In the genomic region with DNA sequence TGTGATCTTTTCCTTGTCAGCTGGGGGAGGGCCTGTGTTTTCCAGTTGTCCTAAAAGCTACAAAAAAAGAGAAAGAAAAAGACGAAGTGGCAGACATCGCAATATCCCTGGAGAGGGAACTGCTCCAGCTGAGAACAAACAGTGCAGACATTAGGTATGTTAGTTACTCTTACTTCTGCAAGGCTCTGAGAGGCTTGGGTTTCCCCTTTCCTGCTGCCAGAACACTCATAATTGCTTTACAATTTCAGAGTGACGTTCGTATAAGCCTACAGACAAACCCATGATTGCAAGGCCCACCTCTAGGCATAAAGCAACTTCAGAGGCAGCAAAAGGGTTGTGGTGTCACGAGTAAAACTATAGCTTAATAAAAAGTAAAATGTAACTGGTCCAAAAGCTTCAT, we compare ENCODE assay signal across 25 cellular contexts. TPM values are rescaled to one million over a fixed set of nuclear protein-coding genes. Genes with fewer than 3 reads are reported as not detected.
"Had no signal": no experiment of that assay in that cellular context is flagged by ENCODE, and none has a peak within 500 bp of the region (broad histone marks: within the 10 kb centered on the region; RNA-seq: fewer than 3 reads in every experiment).

No MANE protein-coding gene starts in this region.

- H3K27ac Mint-ChIP-seq: activated CD4-positive, alpha-beta T cell treated with anti-CD3 and anti-CD28 coated beads, Interleukin-2, amount 10 ng/mL, durations not matched to agents 24 days and 14 days; activated naive CD8-positive, alpha-beta T cell treated with anti-CD3 and anti-CD28 coated beads, Interleukin-2, amount 10 ng/mL, durations not matched to agents 7 days and 5 days; activated T-helper 2 cell treated with anti-CD3 and anti-CD28 coated beads, Interferon-gamma antibody, Interleukin-2, Interleukin-4, amounts not matched to agents 10 μg/mL and 5 μg/mL and 100 μg/mL, durations not matched to agents 14 hours and 24 hours and 36 hours had no signal

- H3K4me1 Mint-ChIP-seq: T-cell had no signal

- H3K9me3 Mint-ChIP-seq: activated CD4-positive, alpha-beta T cell treated with anti-CD3 and anti-CD28 coated beads, Interleukin-2, amount 10 ng/mL, durations not matched to agents 24 days and 14 days; activated CD8-positive, alpha-beta T cell treated with anti-CD3 and anti-CD28 coated beads for 36 hours; activated naive CD8-positive, alpha-beta T cell treated with anti-CD3 and anti-CD28 coated beads, Interleukin-2, amount 10 ng/mL, durations not matched to agents 7 days and 5 days; activated T-cell treated with anti-CD3 and anti-CD28 coated beads, Interleukin-2, amount 50 U/mL, for 24 hours; activated T-helper 2 cell treated with anti-CD3 and anti-CD28 coated beads, Interferon-gamma antibody, Interleukin-2, Interleukin-4, amounts not matched to agents 10 μg/mL and 5 μg/mL and 100 μg/mL, durations not matched to agents 14 hours and 24 hours and 36 hours; central memory CD8-positive, alpha-beta T cell; stimulated activated naive CD8-positive, alpha-beta T cell treated with anti-CD3 and anti-CD28 coated beads, Interleukin-15, amount 100 ng/mL, for 72 hours; T-cell had no signal

- H3K4me1 ChIP-seq: prostate gland had no signal

- H3K27ac ChIP-seq: foreskin keratinocyte, left ventricle myocardium inferior, prostate gland, SK-N-MC had no signal

- H3K27me3 ChIP-seq: brain microvascular endothelial cell, esophagus muscularis mucosa, foreskin keratinocyte had no signal

- H3K4me3 Mint-ChIP-seq: activated CD4-positive, alpha-beta T cell treated with anti-CD3 and anti-CD28 coated beads, Interleukin-2, amount 10 ng/mL, durations not matched to agents 24 days and 14 days; activated CD8-positive, alpha-beta T cell treated with anti-CD3 and anti-CD28 coated beads for 36 hours; activated naive CD8-positive, alpha-beta T cell treated with anti-CD3 and anti-CD28 coated beads, Interleukin-2, amount 10 ng/mL, durations not matched to agents 7 days and 5 days; activated T-cell treated with anti-CD3 and anti-CD28 coated beads, Interleukin-2, amount 50 U/mL, for 24 hours; central memory CD8-positive, alpha-beta T cell; stimulated activated naive CD8-positive, alpha-beta T cell treated with anti-CD3 and anti-CD28 coated beads, Interleukin-15, amount 100 ng/mL, for 72 hours; T-cell had no signal

- ATAC-seq: activated CD8-positive, alpha-beta T cell treated with anti-CD3 and anti-CD28 coated beads for 36 hours; right cardiac atrium; stimulated activated naive CD8-positive, alpha-beta T cell treated with anti-CD3 and anti-CD28 coated beads, Interleukin-15, amount 100 ng/mL, for 72 hours; T-cell had no signal

- FAIRE-seq: kidney had no signal

- H3K4me3 ChIP-seq: esophagus muscularis mucosa, left ventricle myocardium inferior, prostate gland, SK-N-MC, skin epidermis had no signal

- H3K27me3 Mint-ChIP-seq: activated CD4-positive, alpha-beta T cell treated with anti-CD3 and anti-CD28 coated beads, Interleukin-2, amount 10 ng/mL, durations not matched to agents 24 days and 14 days; activated CD8-positive, alpha-beta T cell treated with anti-CD3 and anti-CD28 coated beads for 36 hours; activated naive CD8-positive, alpha-beta T cell treated with anti-CD3 and anti-CD28 coated beads, Interleukin-2, amount 10 ng/mL, durations not matched to agents 7 days and 5 days; activated T-cell treated with anti-CD3 and anti-CD28 coated beads, Interleukin-2, amount 50 U/mL, for 24 hours; central memory CD8-positive, alpha-beta T cell; stimulated activated naive CD8-positive, alpha-beta T cell treated with anti-CD3 and anti-CD28 coated beads, Interleukin-15, amount 100 ng/mL, for 72 hours; T-cell had no signal

- H3K9me3 ChIP-seq: esophagus muscularis mucosa, left ventricle myocardium inferior, prostate gland had no signal

- DNase-seq: activated CD4-positive, alpha-beta T cell treated with anti-CD3 and anti-CD28 coated beads, Interleukin-2, amount 10 ng/mL, durations not matched to agents 24 days and 14 days; activated CD8-positive, alpha-beta T cell treated with anti-CD3 and anti-CD28 coated beads for 36 hours; activated naive CD4-positive, alpha-beta T cell treated with Interleukin-2 at 50 U/mL for 16 hours; activated naive CD8-positive, alpha-beta T cell treated with anti-CD3 and anti-CD28 coated beads, Interleukin-2, amount 10 ng/mL, durations not matched to agents 7 days and 5 days; activated T-cell treated with anti-CD3 and anti-CD28 coated beads, Interleukin-2, amount 50 U/mL, for 24 hours; brain microvascular endothelial cell; effector CD8-positive, alpha-beta T cell; foreskin keratinocyte; glutamatergic neuron; kidney; left ventricle myocardium inferior; right cardiac atrium; stimulated activated CD4-positive, alpha-beta T cell treated with anti-CD3 and anti-CD28 coated beads, Interleukin-4, amount 100 ng/mL, for 1 hour; stimulated activated naive CD8-positive, alpha-beta T cell treated with anti-CD3 and anti-CD28 coated beads, Interleukin-15, amount 100 ng/mL, for 72 hours; T-cell; T-helper 9 cell had no signal

RNA-seq across cellular contexts. Expression of a gene that starts 31.1 kb away (rescaled TPM):
- total RNA-seq: activated CD4-positive, alpha-beta T cell treated with anti-CD3 and anti-CD28 coated beads, Interleukin-2, amount 10 ng/mL, durations not matched to agents 24 days and 14 days; activated T-helper 2 cell treated with anti-CD3 and anti-CD28 coated beads, Interferon-gamma antibody, Interleukin-2, Interleukin-4, amounts not matched to agents 10 μg/mL and 5 μg/mL and 100 μg/mL, durations not matched to agents 14 hours and 24 hours and 36 hours; foreskin keratinocyte; left ventricle myocardium inferior; osteoblast; prostate gland; right cardiac atrium; temporal lobe had no signal
- polyA plus RNA-seq: foreskin keratinocyte, neural cell, right cardiac atrium had no signal

RNA-seq across cellular contexts. Expression of a gene that starts 43.3 kb away (rescaled TPM):
- total RNA-seq: activated CD8-positive, alpha-beta T cell treated with anti-CD3 and anti-CD28 coated beads for 36 hours; activated T-helper 2 cell treated with anti-CD3 and anti-CD28 coated beads, Interferon-gamma antibody, Interleukin-2, Interleukin-4, amounts not matched to agents 10 μg/mL and 5 μg/mL and 100 μg/mL, durations not matched to agents 14 hours and 24 hours and 36 hours had no signal
